In genomic region chr21:21968810-21969588, GRCh38 we compare ENCODE assay signal across 3 cellular contexts.
TF ChIP-seq lines count a peak whose summit lies in the region.

No MANE protein-coding gene starts in this region.

TF ChIP-seq in Ishikawa, 13 proteins besides CTCF, POLR2A, EP300 and RAD21 (continued from another document):
- TF ChIP-seq USF1 (IDR thresholded peaks at IDR 0.05) = no peak
- TF ChIP-seq MAX (IDR thresholded peaks at IDR 0.05) = no peak
- 0 out of 2 replicates have a peak, but pooled peaks have one; percentile 38 for TF ChIP-seq NFIC (IDR thresholded peaks at IDR 0.05)
- peak; percentile 37; the same call in 1 of the 2 replicates for TF ChIP-seq FOXM1 (IDR thresholded peaks at IDR 0.05; ENCODE audit: borderline replicate concordance, low read depth)
- TF ChIP-seq TEAD4 (IDR thresholded peaks at IDR 0.05) = peak; percentile 48; the same call in 1 of the 2 replicates
- no peak for TF ChIP-seq YY1 (IDR thresholded peaks at IDR 0.05; ENCODE audit: low read depth)

TF ChIP-seq in WTC11, 78 proteins besides CTCF, POLR2A, EP300 and RAD21 (continues in another document):
- TF ChIP-seq ZBTB43 (CRISPR knock-in tag; IDR thresholded peaks at IDR 0.05) = no peak
- no peak for TF ChIP-seq IRF2 (CRISPR knock-in tag; IDR thresholded peaks at IDR 0.05; ENCODE audit: borderline replicate concordance, low read depth)
- TF ChIP-seq SP1 (CRISPR knock-in tag; conservative IDR thresholded peaks at IDR 0.05) = no peak
- TF ChIP-seq CDX4 (CRISPR knock-in tag; IDR thresholded peaks at IDR 0.05; ENCODE audit: borderline replicate concordance) = no peak
- no peak for TF ChIP-seq MAX (CRISPR knock-in tag; IDR thresholded peaks at IDR 0.05)
- TF ChIP-seq JUN (CRISPR knock-in tag; IDR thresholded peaks at IDR 0.05) = no peak
- no peak for TF ChIP-seq IRF1 (CRISPR knock-in tag; IDR thresholded peaks at IDR 0.05)
- no peak for TF ChIP-seq PREB (CRISPR knock-in tag; IDR thresholded peaks at IDR 0.05; ENCODE audit: borderline replicate concordance)
- TF ChIP-seq ZNF532 (CRISPR knock-in tag; IDR thresholded peaks at IDR 0.05; ENCODE audit: borderline replicate concordance) = no peak
- no peak for TF ChIP-seq ATF3 (CRISPR knock-in tag; conservative IDR thresholded peaks at IDR 0.05)
- TF ChIP-seq ZNF396 (CRISPR knock-in tag; IDR thresholded peaks at IDR 0.05; ENCODE audit: borderline replicate concordance) = no peak
- TF ChIP-seq USF1 (CRISPR knock-in tag; IDR thresholded peaks at IDR 0.05) = no peak
- no peak for TF ChIP-seq GRHL2 (CRISPR knock-in tag; IDR thresholded peaks at IDR 0.05; ENCODE audit: insufficient replicate concordance, severe bottlenecking)
- no peak for TF ChIP-seq TP53 (CRISPR knock-in tag; IDR thresholded peaks at IDR 0.05)
- no peak for TF ChIP-seq KAT7 (CRISPR knock-in tag; IDR thresholded peaks at IDR 0.05; ENCODE audit: borderline replicate concordance)
- TF ChIP-seq ATF1 (CRISPR knock-in tag; IDR thresholded peaks at IDR 0.05) = no peak

TF ChIP-seq in neural cell, 6 proteins besides CTCF, POLR2A, EP300 and RAD21 (continued from another document):
- no peak for TF ChIP-seq REST (IDR thresholded peaks at IDR 0.05; ENCODE audit: borderline replicate concordance)
